ENCODE assay signal across 8 cellular contexts in the genomic region with DNA sequence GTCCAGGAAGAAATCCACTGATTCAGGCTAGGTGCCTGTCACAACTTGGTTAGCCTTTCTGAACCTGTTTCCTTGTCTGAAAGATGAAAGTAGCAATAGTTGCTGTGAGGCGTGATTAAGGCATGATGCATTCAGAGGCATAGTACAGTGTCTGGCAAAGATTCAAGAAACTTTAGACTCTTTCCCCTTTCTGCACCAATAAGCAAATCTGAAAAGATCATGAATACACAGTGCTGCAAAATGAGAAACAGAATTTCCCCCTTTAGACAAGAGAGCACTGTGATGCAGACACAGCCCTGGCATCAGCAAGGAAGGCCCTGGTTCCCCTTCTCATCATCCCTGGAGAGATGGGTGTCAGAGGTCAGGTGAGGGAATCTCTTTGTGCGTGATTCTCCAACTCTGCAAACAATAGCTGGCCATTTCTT. TPM values are rescaled to one million over a fixed set of nuclear protein-coding genes. Genes with fewer than 3 reads are reported as not detected.
DNase-seq lines count a peak whose midpoint lies in the region; ATAC-seq lines count a peak whose summit lies in the region.

No MANE protein-coding gene starts in this region.

- no peak overlapping the region for H2AFZ ChIP-seq in Karpas-422 (ENCODE audit: low read length)

- H3K4me3 Mint-ChIP-seq in stimulated activated naive CD8-positive, alpha-beta T cell treated with anti-CD3 and anti-CD28 coated beads, Interleukin-15, amount 100 ng/mL, for 72 hours = peak overlapping the region; percentile 66 to 73

- H3K4me3 ChIP-seq in Karpas-422 (ENCODE audit: low read length) = peak overlapping the region; percentile 47

- DNase-seq in left ventricle myocardium superior (no peak), cardiac septum (ENCODE audit: low spot score) (no peak), Karpas-422 (peak; percentile 96), RPMI8226 (no peak), COLO668 (lab: John Stamatoyannopoulos, UW; ENCODE audit: unreplicated experiment) (no peak), mesenteric fat pad (ENCODE audit: low spot score) (no peak)
- DNase-seq in stimulated activated naive CD8-positive, alpha-beta T cell treated with anti-CD3 and anti-CD28 coated beads, Interleukin-15, amount 100 ng/mL, for 72 hours = no peak

- no peak overlapping the region for H3K27ac ChIP-seq in Karpas-422 (ENCODE audit: low read length)

- no peaks in the 10 kb centered on the region for H3K27me3 ChIP-seq in Karpas-422 (ENCODE audit: low read length)

- peaks cover 99% of the 10 kb centered on the region for H3K4me1 ChIP-seq in Karpas-422 (ENCODE audit: low read length)

- H3K79me2 ChIP-seq in Karpas-422 (ENCODE audit: low read length) = peaks cover 65% of the 10 kb centered on the region

- H3K4me2 ChIP-seq in Karpas-422 (ENCODE audit: low read depth, low read length, poor library complexity, severe bottlenecking) = peak overlapping the region; percentile 76

- no peaks in the 10 kb centered on the region for H3K9me2 ChIP-seq in Karpas-422 (replicated peaks; ENCODE audit: insufficient read depth, low read length)

- peaks cover 24% of the 10 kb centered on the region for H3K36me3 ChIP-seq in Karpas-422 (ENCODE audit: insufficient read depth, low read length)

- H3K27me3 Mint-ChIP-seq in stimulated activated naive CD8-positive, alpha-beta T cell treated with anti-CD3 and anti-CD28 coated beads, Interleukin-15, amount 100 ng/mL, for 72 hours = no peaks in the 10 kb centered on the region

- peak overlapping the region; percentile 85 to 94 for H3K27ac Mint-ChIP-seq in stimulated activated naive CD8-positive, alpha-beta T cell treated with anti-CD3 and anti-CD28 coated beads, Interleukin-15, amount 100 ng/mL, for 72 hours

- peak overlapping the region; percentile 70 for H3K9ac ChIP-seq in Karpas-422 (ENCODE audit: low read length)

- H4K20me1 ChIP-seq in Karpas-422 (ENCODE audit: insufficient read depth, low read depth, low read length) = peaks cover 21% of the 10 kb centered on the region

- no peaks in the 10 kb centered on the region for H3K9me3 ChIP-seq in Karpas-422 (ENCODE audit: low read length)

- ATAC-seq in left ventricle myocardium superior (peak; percentile 15), esophagus mucosa (peak; percentile 84)
- peak; percentile 83 for ATAC-seq in stimulated activated naive CD8-positive, alpha-beta T cell treated with anti-CD3 and anti-CD28 coated beads, Interleukin-15, amount 100 ng/mL, for 72 hours

- no peaks in the 10 kb centered on the region for H3K9me3 Mint-ChIP-seq in stimulated activated naive CD8-positive, alpha-beta T cell treated with anti-CD3 and anti-CD28 coated beads, Interleukin-15, amount 100 ng/mL, for 72 hours

- intact Hi-C loops in left ventricle myocardium superior (cut with micrococcal nuclease) = no loop called here
- intact Hi-C loops in cardiac septum (cut with DNase I) = no loop called here

- H3K4me1 Mint-ChIP-seq in stimulated activated naive CD8-positive, alpha-beta T cell treated with anti-CD3 and anti-CD28 coated beads, Interleukin-15, amount 100 ng/mL, for 72 hours = peaks cover 97% of the 10 kb centered on the region

RNA-seq across cellular contexts. Expression of a gene that starts 41.9 kb away (rescaled TPM):
- 19.5 TPM for total RNA-seq in left ventricle myocardium superior
- total RNA-seq in cardiac septum = 10.5 TPM
- 79.0 and 132 TPM in 2 replicates for total RNA-seq in Karpas-422 (2014; rRNA removed; shearing (Covaris generic); ENCODE audit: low replicate concordance)
- 10.9 TPM for total RNA-seq in esophagus mucosa
- 34.9 TPM for total RNA-seq in mesenteric fat pad

Comparison
In these comparisons a context has a peak if more than half of its experiments do, and no peak if none do; other contexts are left out.
1. ATAC-seq: peak in every context shown above with its lines; median percentile 84 in esophagus mucosa; 83 in stimulated activated naive CD8-positive, alpha-beta T cell treated with anti-CD3 and anti-CD28 coated beads, Interleukin-15, amount 100 ng/mL, for 72 hours; 15 in left ventricle myocardium superior.